Comparison of ENCODE assay signal across 18 cellular contexts in the genomic region with DNA sequence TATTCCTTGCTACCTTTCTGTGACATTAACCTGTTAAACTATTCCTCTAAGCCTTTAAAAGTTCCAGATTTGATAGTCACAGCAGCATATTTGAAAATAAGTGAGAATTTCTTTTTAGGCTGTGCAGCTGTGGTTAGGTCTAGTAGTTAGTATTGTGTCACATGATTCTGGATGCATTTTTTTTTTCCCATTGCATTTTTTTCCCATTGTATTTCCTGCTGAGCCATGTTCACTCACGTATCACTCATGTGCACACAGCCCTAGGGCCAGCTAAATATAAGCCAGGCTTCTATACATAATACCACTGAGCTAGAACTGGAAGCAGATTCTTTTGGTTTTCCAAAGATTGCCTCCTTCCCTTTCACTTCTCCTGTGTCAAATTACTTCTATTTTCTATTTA. TPM values are rescaled to one million over a fixed set of nuclear protein-coding genes. Genes with fewer than 3 reads are reported as not detected.
DNase-seq lines count a peak whose midpoint lies in the region; TF ChIP-seq lines count a peak whose summit lies in the region.
"Had no signal": no experiment of that assay in that cellular context is flagged by ENCODE, and none has a peak within 500 bp of the region (broad histone marks: within the 10 kb centered on the region; RNA-seq: fewer than 3 reads in every experiment).

No MANE protein-coding gene starts in this region.

- H3K4me3 ChIP-seq in epithelial cell of esophagus (ENCODE audit: low read length): no peak overlapping the region
- H3K4me3 ChIP-seq: adrenal gland, smooth muscle cell had no signal

- DNase-seq in EL: peak; percentile 56
- peak; percentile 35 for DNase-seq in RPMI7951 (ENCODE audit: low read depth)
- peak; percentile 83 for DNase-seq in epithelial cell of esophagus (ENCODE audit: low read depth)
- DNase-seq in lung microvascular endothelial cell (ENCODE audit: low read depth in 2 of 2): peak; percentile 74 to 80
- DNase-seq in NCI-H526 treated with DMSO at 0.1 percent for 48 hours (lab: John Stamatoyannopoulos, UW): no peak
- no peak for DNase-seq in HUDEP-2 (lab: John Stamatoyannopoulos, UW; ENCODE audit: unreplicated experiment in 76 of 76)
- no peak for DNase-seq in NCI-H1930 (lab: John Stamatoyannopoulos, UW)
- no peak for DNase-seq in HuH-7 (ENCODE audit: low spot score)
- DNase-seq: activated CD4-positive, alpha-beta T cell treated with anti-CD3 and anti-CD28 coated beads, Interleukin-2, amount 10 ng/mL, durations not matched to agents 7 days and 5 days; activated T-cell treated with anti-CD3 and anti-CD28 coated beads, Interleukin-2, amount 50 U/mL, for 4 hours; adrenal gland; CD4-positive, alpha-beta T cell; GDM1; hippocampal formation; NCI-H1417; NCI-H510A; occipital lobe had no signal

- TF ChIP-seq CTCF in epithelial cell of esophagus (IDR thresholded peaks at IDR 0.05; ENCODE audit: insufficient read depth, low read depth, low read length, missing control alignments): no peak

RNA-seq across cellular contexts. Expression of gene DNAJC9, which starts 37.4 kb away (rescaled TPM):
- 57.0 and 58.4 TPM in 2 replicates for total RNA-seq in RPMI7951 (2014; rRNA removed; shearing (Covaris generic))
- 18.1 and 22.7 TPM in 2 replicates for total RNA-seq in lung microvascular endothelial cell

RNA-seq across cellular contexts. Expression of gene FAM149B1, which starts 41.8 kb away (rescaled TPM):
- 13.2 and 13.6 TPM in 2 replicates for total RNA-seq in RPMI7951 (2014; rRNA removed; shearing (Covaris generic))
- 15.5 and 26.8 TPM in 2 replicates for total RNA-seq in lung microvascular endothelial cell

RNA-seq across cellular contexts. Expression of gene ECD, which starts 41.9 kb away (rescaled TPM):
- total RNA-seq in RPMI7951 (2014; rRNA removed; shearing (Covaris generic)): 21.8 and 29.8 TPM in 2 replicates
- 15.7 and 19.4 TPM in 2 replicates for total RNA-seq in lung microvascular endothelial cell

RNA-seq across cellular contexts. Expression of gene MRPS16, which starts 42.7 kb away (rescaled TPM):
- 58.6 and 61.4 TPM in 2 replicates for total RNA-seq in RPMI7951 (2014; rRNA removed; shearing (Covaris generic))
- 52.1 and 53.0 TPM in 2 replicates for total RNA-seq in lung microvascular endothelial cell

Comparison
In these comparisons a context has a peak if more than half of its experiments do, and no peak if none do; other contexts are left out.
1. DNase-seq: peak in EL (single experiment), RPMI7951 (single experiment), epithelial cell of esophagus (single experiment) and lung microvascular endothelial cell (2 of 2); none in NCI-H526 treated with DMSO at 0.1 percent for 48 hours (single experiment), HUDEP-2 (0 of 76), NCI-H1930 (0 of 2) and HuH-7 (single experiment).